Comparison of ENCODE assay signal across 20 cellular contexts in genomic region chr16:21946889-21947635, GRCh38. TPM values are rescaled to one million over a fixed set of nuclear protein-coding genes. Genes with fewer than 3 reads are reported as not detected.
A peak's percentile ranks its signal among the peaks of the same experiment; 100 is the strongest.
DNase-seq lines count a peak whose midpoint lies in the region; ATAC-seq and TF ChIP-seq lines count a peak whose summit lies in the region.
"Had no signal": no experiment of that assay in that cellular context is flagged by ENCODE, and none has a peak within 500 bp of the region (broad histone marks: within the 10 kb centered on the region; RNA-seq: fewer than 3 reads in every experiment).

No MANE protein-coding gene starts in this region.

- no peak for ATAC-seq in stimulated activated naive B cell treated with anti-CD40 and anti-IgM and Interleukin-4, amounts not matched to agents 10 μg/mL and 1 μg/mL and 100 μg/mL, for 72 hours (replicated peaks)
- no peak for ATAC-seq in HG03175 (IDR thresholded peaks at IDR 0.05; ENCODE audit: unreplicated experiment)
- ATAC-seq: left ventricle myocardium superior had no signal

- H3K36me3 Mint-ChIP-seq in activated naive CD4-positive, alpha-beta T cell treated with anti-CD3 and anti-CD28 coated beads, Interleukin-2, amount 50 U/mL, for 24 hours, result peaks cover 6% of the 10 kb centered on the region
- H3K36me3 Mint-ChIP-seq in activated naive CD8-positive, alpha-beta T cell treated with anti-CD3 and anti-CD28 coated beads for 36 hours, result peaks cover 8% of the 10 kb centered on the region
- peaks cover 6 to 18% of the 10 kb centered on the region in 2 donors for H3K36me3 Mint-ChIP-seq in stimulated activated naive B cell treated with anti-CD40 and anti-IgM and Interleukin-4, amounts not matched to agents 10 μg/mL and 1 μg/mL and 100 μg/mL, for 72 hours
- H3K36me3 Mint-ChIP-seq: naive B cell had no signal

- TF ChIP-seq CTCF in GM20000 (IDR thresholded peaks at IDR 0.05; ENCODE audit: extremely low read depth, missing control alignments) (no peak), foreskin fibroblast (IDR thresholded peaks at IDR 0.05; ENCODE audit: low read depth, low read length) (no peak)

- H3K9me3 Mint-ChIP-seq in activated naive CD4-positive, alpha-beta T cell treated with anti-CD3 and anti-CD28 coated beads, Interleukin-2, amount 50 U/mL, for 24 hours, result no peaks in the 10 kb centered on the region
- no peaks in the 10 kb centered on the region for H3K9me3 Mint-ChIP-seq in activated naive CD8-positive, alpha-beta T cell treated with anti-CD3 and anti-CD28 coated beads for 36 hours
- H3K9me3 Mint-ChIP-seq in stimulated activated naive B cell treated with anti-CD40 and anti-IgM and Interleukin-4, amounts not matched to agents 10 μg/mL and 1 μg/mL and 100 μg/mL, for 72 hours, result no peaks in the 10 kb centered on the region
- H3K9me3 Mint-ChIP-seq: endodermal cell had no signal

- DNase-seq in activated naive CD4-positive, alpha-beta T cell treated with anti-CD3 and anti-CD28 coated beads, Interleukin-2, amount 50 U/mL, for 16 hours, result no peak
- peak; percentile 6 for DNase-seq in GM20000 (ENCODE audit: low spot score)
- no peak for DNase-seq in activated naive CD8-positive, alpha-beta T cell treated with anti-CD3 and anti-CD28 coated beads for 36 hours
- no peak for DNase-seq in stimulated activated naive B cell treated with anti-CD40 and anti-IgM and Interleukin-4, amounts not matched to agents 10 μg/mL and 1 μg/mL and 100 μg/mL, for 72 hours
- DNase-seq in amniotic stem cell (lab: John Stamatoyannopoulos, UW), result no peak
- DNase-seq in foreskin fibroblast, result no peak
- DNase-seq: endodermal cell, KBM-7, left ventricle myocardium superior, naive B cell, NCI-H1436, NCI-H345, posterior cingulate gyrus, substantia nigra, T-helper 9 cell had no signal

- H3K27ac Mint-ChIP-seq in activated naive CD4-positive, alpha-beta T cell treated with anti-CD3 and anti-CD28 coated beads, Interleukin-2, amount 50 U/mL, for 24 hours, result peak overlapping the region; percentile 84
- peak overlapping the region; percentile 64 for H3K27ac Mint-ChIP-seq in activated naive CD8-positive, alpha-beta T cell treated with anti-CD3 and anti-CD28 coated beads for 36 hours
- H3K27ac Mint-ChIP-seq in stimulated activated naive B cell treated with anti-CD40 and anti-IgM and Interleukin-4, amounts not matched to agents 10 μg/mL and 1 μg/mL and 100 μg/mL, for 72 hours, result peak overlapping the region; percentile 26
- H3K27ac Mint-ChIP-seq: endodermal cell had no signal

- H3K4me3 Mint-ChIP-seq in activated naive CD4-positive, alpha-beta T cell treated with anti-CD3 and anti-CD28 coated beads, Interleukin-2, amount 50 U/mL, for 24 hours, result no peak overlapping the region
- H3K4me3 Mint-ChIP-seq in activated naive CD8-positive, alpha-beta T cell treated with anti-CD3 and anti-CD28 coated beads for 36 hours, result no peak overlapping the region
- H3K4me3 Mint-ChIP-seq in stimulated activated naive B cell treated with anti-CD40 and anti-IgM and Interleukin-4, amounts not matched to agents 10 μg/mL and 1 μg/mL and 100 μg/mL, for 72 hours, result no peak overlapping the region
- H3K4me3 Mint-ChIP-seq: endodermal cell had no signal

- no peaks in the 10 kb centered on the region for H3K27me3 Mint-ChIP-seq in activated naive CD4-positive, alpha-beta T cell treated with anti-CD3 and anti-CD28 coated beads, Interleukin-2, amount 50 U/mL, for 24 hours
- no peaks in the 10 kb centered on the region for H3K27me3 Mint-ChIP-seq in activated naive CD8-positive, alpha-beta T cell treated with anti-CD3 and anti-CD28 coated beads for 36 hours
- no peaks in the 10 kb centered on the region for H3K27me3 Mint-ChIP-seq in stimulated activated naive B cell treated with anti-CD40 and anti-IgM and Interleukin-4, amounts not matched to agents 10 μg/mL and 1 μg/mL and 100 μg/mL, for 72 hours
- H3K27me3 Mint-ChIP-seq: naive B cell had no signal

- peaks cover 44% of the 10 kb centered on the region for H3K4me1 Mint-ChIP-seq in activated naive CD4-positive, alpha-beta T cell treated with anti-CD3 and anti-CD28 coated beads, Interleukin-2, amount 50 U/mL, for 24 hours
- peaks cover 33% of the 10 kb centered on the region for H3K4me1 Mint-ChIP-seq in activated naive CD8-positive, alpha-beta T cell treated with anti-CD3 and anti-CD28 coated beads for 36 hours
- H3K4me1 Mint-ChIP-seq in stimulated activated naive B cell treated with anti-CD40 and anti-IgM and Interleukin-4, amounts not matched to agents 10 μg/mL and 1 μg/mL and 100 μg/mL, for 72 hours, result peaks cover 19 to 45% of the 10 kb centered on the region in 2 donors

- no peak overlapping the region for H3K4me3 ChIP-seq in foreskin fibroblast (ENCODE audit: low read depth in 1 of 2, low read length in 2 of 2)

RNA-seq across cellular contexts. Expression of gene UQCRC2, which starts 6.1 kb away (rescaled TPM):
- total RNA-seq in activated naive CD8-positive, alpha-beta T cell treated with anti-CD3 and anti-CD28 coated beads for 36 hours, result 100 to 1,000 TPM; 291 to 306 TPM

RNA-seq across cellular contexts. Expression of gene PDZD9, which starts 53.9 kb away (rescaled TPM):
- total RNA-seq in activated naive CD8-positive, alpha-beta T cell treated with anti-CD3 and anti-CD28 coated beads for 36 hours, result not detected
- total RNA-seq: activated CD8-positive, alpha-beta memory T cell treated with anti-CD3 and anti-CD28 coated beads for 36 hours; endodermal cell; fibroblast of villous mesenchyme; left ventricle myocardium superior; skeletal muscle tissue had no signal

Comparison
In these comparisons a context has a peak if more than half of its experiments do, and no peak if none do; other contexts are left out.
1. H3K27ac Mint-ChIP-seq: peak in every context shown above with its lines; median percentile 84 in activated naive CD4-positive, alpha-beta T cell treated with anti-CD3 and anti-CD28 coated beads, Interleukin-2, amount 50 U/mL, for 24 hours; 64 in activated naive CD8-positive, alpha-beta T cell treated with anti-CD3 and anti-CD28 coated beads for 36 hours; 26 in stimulated activated naive B cell treated with anti-CD40 and anti-IgM and Interleukin-4, amounts not matched to agents 10 μg/mL and 1 μg/mL and 100 μg/mL, for 72 hours.